In genomic region chr5:56356876-56357160, GRCh38 we compare ENCODE assay signal across 17 cellular contexts.
"Had no signal": no experiment of that assay in that cellular context is flagged by ENCODE, and none has a peak within 500 bp of the region (broad histone marks: within the 10 kb centered on the region; RNA-seq: fewer than 3 reads in every experiment).

No MANE protein-coding gene starts in this region.

- H3K9me3 ChIP-seq: breast epithelium, left ventricle myocardium inferior, transverse colon had no signal

- DNase-seq: activated CD4-positive, alpha-beta T cell treated with anti-CD3 and anti-CD28 coated beads, Interleukin-2, amount 50 U/mL, for 1 hour; activated naive CD4-positive, alpha-beta T cell treated with Interleukin-2 at 50 U/mL for 16 hours; activated T-cell treated with anti-CD3 and anti-CD28 coated beads for 4 hours; aorta; dorsolateral prefrontal cortex; hippocampal formation; left ventricle myocardium inferior; natural killer cell; nucleus accumbens; stimulated activated CD4-positive, alpha-beta T cell treated with anti-CD3 and anti-CD28 coated beads, Interleukin-15, amount 100 ng/mL, for 24 hours; stimulated activated CD4-positive, alpha-beta T cell treated with anti-CD3 and anti-CD28 coated beads, Interleukin-4, amount 100 ng/mL, for 1 hour; stimulated activated naive CD4-positive, alpha-beta T cell; T-helper 9 cell; transverse colon had no signal

- ATAC-seq: activated CD4-positive, CD25-positive, alpha-beta regulatory T cell treated with anti-CD3 and anti-CD28 coated beads, Interleukin-2, amount 50 U/mL, for 24 hours; esophagus mucosa; natural killer cell had no signal

- H3K27me3 ChIP-seq: breast epithelium, dorsolateral prefrontal cortex, transverse colon had no signal

- H3K36me3 ChIP-seq: breast epithelium, left ventricle myocardium inferior, transverse colon had no signal

- H3K36me3 Mint-ChIP-seq: natural killer cell had no signal

- H3K9me3 Mint-ChIP-seq: natural killer cell had no signal

- H3K4me3 Mint-ChIP-seq: natural killer cell had no signal

- H3K27ac ChIP-seq: dorsolateral prefrontal cortex, left ventricle myocardium inferior, transverse colon had no signal

- H3K4me1 Mint-ChIP-seq: natural killer cell had no signal

- H3K4me3 ChIP-seq: breast epithelium, dorsolateral prefrontal cortex, left ventricle myocardium inferior, transverse colon had no signal

- H3K27ac Mint-ChIP-seq: natural killer cell had no signal
